Comparison of ENCODE assay signal across 8 cellular contexts in genomic region chr7:26061340-26062239, GRCh38.
DNase-seq lines count a peak whose midpoint lies in the region; ATAC-seq and TF ChIP-seq lines count a peak whose summit lies in the region.

No MANE protein-coding gene starts in this region.

- H3K4me2 ChIP-seq in neuronal stem cell (ENCODE audit: insufficient read depth, low read length, poor library complexity, severe bottlenecking), result no peak overlapping the region

- intact Hi-C loops in esophagus squamous epithelium (cut with DNase I) (loop anchor here (5.0 kb wide), 1 partner anchor 164 kb away; no protein-coding TSS in a partner anchor), tibial artery (cut with DNase I; ENCODE audit: low total_unique reads) (loop anchor here (10.0 kb wide), 2 partner anchors 167 to 303 kb away; no protein-coding TSS in a partner anchor)

- TF ChIP-seq POLR2A in esophagus squamous epithelium (IDR thresholded peaks at IDR 0.05), result no peak

- H2BK15ac ChIP-seq in neuronal stem cell (ENCODE audit: low read length), result no peak overlapping the region

- H3K27ac ChIP-seq in esophagus squamous epithelium, result no peak overlapping the region
- no peak overlapping the region for H3K27ac ChIP-seq in neuronal stem cell (replicated peaks; ENCODE audit: low read length)
- H3K27ac ChIP-seq in tibial artery, result no peak overlapping the region

- TF ChIP-seq CTCF in esophagus squamous epithelium (IDR thresholded peaks at IDR 0.05) (peak; percentile 63 to 84 (median 79)), tibial artery (IDR thresholded peaks at IDR 0.05) (peak; percentile 57 to 71)

- no peak overlapping the region for H2BK120ac ChIP-seq in neuronal stem cell (ENCODE audit: low read depth, low read length)

- H3K9me3 ChIP-seq in esophagus squamous epithelium (no peaks in the 10 kb centered on the region), neuronal stem cell (replicated peaks in 1 of 2; ENCODE audit: control insufficient read depth in 2 of 2, insufficient read depth in 1 of 2, low read depth in 1 of 2, low read length in 2 of 2) (no peaks in the 10 kb centered on the region), tibial artery (no peaks in the 10 kb centered on the region)

- 51 to 53% methylated on average over 18 of the region's 18 CpGs for WGBS in esophagus squamous epithelium, 2 donors
- no CpG with 5 or more reads among the region's 18 CpGs for WGBS in neuronal stem cell (ENCODE audit: extremely low coverage in 2 of 2, insufficient read length in 2 of 2, insufficient replicate concordance in 1 of 2), 2 donors

- H3K9ac ChIP-seq in neuronal stem cell (ENCODE audit: low read depth, low read length, poor library complexity), result no peak overlapping the region

- H3K4me1 ChIP-seq in esophagus squamous epithelium, result peaks cover 0 to 15% (median 5%) of the 10 kb centered on the region in 3 donors
- no peaks in the 10 kb centered on the region for H3K4me1 ChIP-seq in neuronal stem cell (ENCODE audit: control insufficient read depth in 2 of 2, insufficient read depth in 1 of 2, low read depth in 1 of 2, low read length in 2 of 2)
- H3K4me1 ChIP-seq in tibial artery, result no peaks in the 10 kb centered on the region

- H2BK5ac ChIP-seq in neuronal stem cell (ENCODE audit: low read length), result no peak overlapping the region

- no peak overlapping the region for H4K91ac ChIP-seq in neuronal stem cell (ENCODE audit: low read depth, low read length, poor library complexity)

- H3K4ac ChIP-seq in neuronal stem cell (ENCODE audit: low read length), result no peak overlapping the region

- H3K4me3 ChIP-seq in esophagus squamous epithelium, result no peak overlapping the region
- no peak overlapping the region for H3K4me3 ChIP-seq in neuronal stem cell (ENCODE audit: low read length in 2 of 2)
- H3K4me3 ChIP-seq in tibial artery, result no peak overlapping the region

- no peak overlapping the region for H4K8ac ChIP-seq in neuronal stem cell (ENCODE audit: low read depth, low read length)

- H3K36me3 ChIP-seq in esophagus squamous epithelium, result no peaks in the 10 kb centered on the region
- no peaks in the 10 kb centered on the region for H3K36me3 ChIP-seq in neuronal stem cell (replicated peaks in 1 of 2; ENCODE audit: control insufficient read depth in 2 of 2, insufficient read depth in 2 of 2, low read length in 2 of 2)
- H3K36me3 ChIP-seq in tibial artery, result no peaks in the 10 kb centered on the region

- no peak overlapping the region for H2BK12ac ChIP-seq in neuronal stem cell (ENCODE audit: low read length)

- peak; percentile 8 for DNase-seq in GM04504 (ENCODE audit: low read depth)
- peak; percentile 84 for DNase-seq in HT-29 (ENCODE audit: low spot score)
- peak; percentile 39 to 64 for DNase-seq in NOMO-1 (lab: John Stamatoyannopoulos, UW; ENCODE audit: unreplicated experiment in 2 of 2)
- peak; percentile 25 for DNase-seq in activated CD8-positive, alpha-beta memory T cell treated with anti-CD3 and anti-CD28 coated beads, Interleukin-2, amount 50 U/mL, for 1 hour (ENCODE audit: extremely low read depth)
- no peak for DNase-seq in esophagus squamous epithelium (lab: John Stamatoyannopoulos, UW)
- peak; percentile 56 for DNase-seq in neuronal stem cell (ENCODE audit: low spot score)
- peak in 1 of 2 donors; percentile 59 for DNase-seq in tibial artery

- ATAC-seq in HG03457 (IDR thresholded peaks at IDR 0.05; ENCODE audit: unreplicated experiment), result no peak

- no peaks in the 10 kb centered on the region for H3K79me1 ChIP-seq in neuronal stem cell (ENCODE audit: low read depth, low read length)

- H3K18ac ChIP-seq in neuronal stem cell (ENCODE audit: low read length), result no peak overlapping the region

- H3K23ac ChIP-seq in neuronal stem cell (ENCODE audit: low read depth, low read length, poor library complexity), result no peak overlapping the region

- peaks cover 0 to 31% (median 0%) of the 10 kb centered on the region in 4 donors for H3K27me3 ChIP-seq in esophagus squamous epithelium
- H3K27me3 ChIP-seq in neuronal stem cell (ENCODE audit: control insufficient read depth in 3 of 3, insufficient read depth in 3 of 3, low read depth in 1 of 3, low read length in 3 of 3), result peaks cover 0 to 12% (median 0%) of the 10 kb centered on the region in 3 experiments
- H3K27me3 ChIP-seq in tibial artery, result peaks cover 0 to 4% of the 10 kb centered on the region in 2 donors

- no peak overlapping the region for H3K14ac ChIP-seq in neuronal stem cell (ENCODE audit: low read length)

- H2AK5ac ChIP-seq in neuronal stem cell (ENCODE audit: low read depth, low read length), result no peak overlapping the region

- no peak overlapping the region for H2AFZ ChIP-seq in neuronal stem cell (ENCODE audit: low read length)
